ENCODE assay signal across 8 cellular contexts in genomic region chr2:152336854-152337510, GRCh38. TPM values are rescaled to one million over a fixed set of nuclear protein-coding genes. Genes with fewer than 3 reads are reported as not detected.
DNase-seq lines count a peak whose midpoint lies in the region; ATAC-seq and TF ChIP-seq lines count a peak whose summit lies in the region.

No MANE protein-coding gene starts in this region.

- intact Hi-C loops in left lung (cut with DNase I) = no loop called here
- intact Hi-C loops in testis (cut with DNase I; ENCODE audit: low total_unique reads) = no loop called here

- TF ChIP-seq CTCF in NB4 (IDR thresholded peaks at IDR 0.05; ENCODE audit: low read depth, low read length) (no peak), cardiac fibroblast (IDR thresholded peaks at IDR 0.05; ENCODE audit: low read depth, low read length) (no peak), left lung (IDR thresholded peaks at IDR 0.05) (no peak), testis (IDR thresholded peaks at IDR 0.05) (no peak)

- H3K36me3 ChIP-seq in left lung (no peaks in the 10 kb centered on the region), testis (ENCODE audit: low read depth, missing control alignments) (no peaks in the 10 kb centered on the region)

- H3K27ac ChIP-seq in left lung (peak overlapping the region; percentile 86), testis (peak overlapping the region; percentile 89 to 91)

- H3K4me1 ChIP-seq in left lung = peaks cover 6 to 29% of the 10 kb centered on the region in 2 donors
- no peaks in the 10 kb centered on the region for H3K4me1 ChIP-seq in testis

- H3K4me3 ChIP-seq in NB4 (ENCODE audit: low read depth, low read length) (no peak overlapping the region), cardiac fibroblast (replicated peaks in 1 of 2; ENCODE audit: low read depth in 2 of 2, low read length in 2 of 2) (peak overlapping the region; percentile 90 to 99), left lung (peak overlapping the region; percentile 89 to 93), testis (peak overlapping the region; percentile 85 to 89)

- 6 to 7% methylated on average over 12 of the region's 12 CpGs for WGBS in testis, 2 donors

- DNase-seq in Caki2 (ENCODE audit: low read depth) (peak; percentile 60), NB4 (ENCODE audit: low read depth) (peak; percentile 28), cardiac fibroblast (ENCODE audit: low read depth in 2 of 2) (peak; percentile 55 to 58), left lung (no peak), testis (peak; percentile 27), SHP77 (lab: John Stamatoyannopoulos, UW) (no peak)
- DNase-seq in stimulated activated naive CD4-positive, alpha-beta T cell treated with Interleukin-2 at 50 U/mL for 16 hours (lab: John Stamatoyannopoulos, UW) = no peak

- ATAC-seq in left lung (peak; percentile 3), GM21529 (IDR thresholded peaks at IDR 0.05; ENCODE audit: unreplicated experiment) (no peak)

- H3K9me3 ChIP-seq in left lung = no peaks in the 10 kb centered on the region
- H3K9me3 ChIP-seq in testis = no peaks in the 10 kb centered on the region

- in situ Hi-C loops in Caki2 (cut with HindIII; ENCODE audit: low pct_unique_long_range_greater_than_20kb, low sequenced_read_pairs) = no loop called here

- TF ChIP-seq POLR2A in NB4 (IDR thresholded peaks at IDR 0.05; ENCODE audit: extremely low read depth, insufficient read length) (no peak), testis (IDR thresholded peaks at IDR 0.05) (no peak)

- H3K27me3 ChIP-seq in left lung (peaks cover 0 to 33% of the 10 kb centered on the region in 2 donors), testis (no peaks in the 10 kb centered on the region)

RNA-seq across cellular contexts. Expression of gene FMNL2, which starts 2.0 kb away (rescaled TPM):
- 15.8 and 16.4 TPM in 2 replicates for total RNA-seq in Caki2 (2014; rRNA removed; shearing (Covaris generic); ENCODE audit: low replicate concordance)
- total RNA-seq in left lung = 10 to 100 TPM; 36.3 to 47.6 TPM
- 10 to 100 TPM; 16.8 to 19.8 TPM for total RNA-seq in testis
- 15.4 TPM for polyA plus RNA-seq in testis (ENCODE audit: insufficient read depth, low read depth, low replicate concordance)

Comparison
In these comparisons a context has a peak if more than half of its experiments do, and no peak if none do; other contexts are left out.
1. DNase-seq: peak in Caki2 (single experiment), NB4 (single experiment), cardiac fibroblast (2 of 2) and testis (single experiment); none in left lung (0 of 2), SHP77 (0 of 2) and stimulated activated naive CD4-positive, alpha-beta T cell treated with Interleukin-2 at 50 U/mL for 16 hours (single experiment).